Comparison of ENCODE assay signal across 8 cellular contexts in the genomic region with DNA sequence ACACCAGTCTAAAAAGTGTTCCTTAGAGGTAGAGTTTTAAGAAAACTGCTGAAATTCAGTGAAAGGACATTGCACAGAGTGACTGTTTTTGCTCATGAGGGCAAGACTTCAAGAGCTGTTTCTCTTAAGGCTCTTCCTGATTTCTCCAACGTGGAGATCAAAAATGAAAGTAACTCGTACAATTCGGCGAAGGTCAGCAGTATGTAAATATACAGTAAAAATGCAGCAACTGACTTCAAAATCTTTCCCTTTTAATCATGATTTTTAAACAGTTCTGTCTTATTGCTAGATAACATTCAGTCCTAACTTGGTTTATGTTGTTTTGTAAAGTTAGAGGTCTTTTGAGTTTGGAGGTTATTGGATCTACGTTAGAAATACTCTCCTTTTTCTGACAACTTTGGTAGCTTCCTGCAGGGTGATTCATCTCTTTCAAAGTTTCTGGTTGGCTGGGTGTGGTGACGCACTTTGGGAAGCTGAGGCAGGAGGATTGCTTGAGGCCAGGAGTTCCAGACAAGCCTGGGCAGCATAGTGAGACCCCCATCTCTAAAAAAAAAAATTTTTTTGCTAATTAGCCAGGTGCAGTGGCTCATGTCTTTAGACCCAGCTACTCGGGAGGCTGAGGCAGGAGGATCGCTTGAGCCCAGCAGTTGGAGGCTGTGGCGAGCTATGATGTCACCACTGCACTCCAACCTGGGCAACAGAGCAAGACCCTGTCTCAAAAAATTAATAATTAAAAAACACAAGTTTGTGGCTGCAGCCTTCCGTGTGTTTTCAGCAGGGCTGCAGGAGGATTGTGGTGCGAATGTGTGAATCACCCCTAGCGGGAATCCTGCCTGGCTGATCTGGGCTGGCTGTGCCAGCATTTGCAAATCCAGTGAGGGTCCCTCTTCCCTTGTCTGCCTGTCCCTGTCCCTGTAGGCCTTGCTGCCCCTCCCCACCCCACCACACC. TPM values are rescaled to one million over a fixed set of nuclear protein-coding genes. Genes with fewer than 3 reads are reported as not detected.
A peak's percentile ranks its signal among the peaks of the same experiment; 100 is the strongest.
DNase-seq lines count a peak whose midpoint lies in the region; ATAC-seq, FAIRE-seq and TF ChIP-seq lines count a peak whose summit lies in the region.

No MANE protein-coding gene starts in this region.

- TF ChIP-seq POLR2A in endothelial cell of umbilical vein (IDR thresholded peaks at IDR 0.05; ENCODE audit: low read depth, low read length), result peak; percentile 30

- DNase-seq in A673 (ENCODE audit: low spot score) (no peak), endothelial cell of umbilical vein (ENCODE audit: low read depth, low spot score) (peak; percentile 86), neural progenitor cell (ENCODE audit: low spot score) (no peak), frontal cortex (ENCODE audit: low spot score in 2 of 2) (no peak), NCI-H82 (lab: John Stamatoyannopoulos, UW) (no peak)
- no peak for DNase-seq in T-helper 2 cell treated with Interferon-gamma antibody and Interleukin-4, amounts not matched to agents 5 μg/mL and 100 μg/mL, for 36 hours (ENCODE audit: low spot score)
- DNase-seq in stimulated activated CD4-positive, alpha-beta T cell treated with anti-CD3 and anti-CD28 coated beads, Interleukin-4, amount 100 ng/mL, for 1 hour, result no peak

- POLR2A ChIA-PET in A673 (lab: Charles Lee; ENCODE audit: low non-redundant PET), result no interaction called here
- POLR2A ChIA-PET in endothelial cell of umbilical vein (lab: Charles Lee), result interaction anchor here (0.7 to 2.3 kb wide), 5 partner anchors 20 to 114 kb away, joined by 3 to 12 read pairs (median 3); a partner anchor contains a TSS

- peaks cover 34% of the 10 kb centered on the region for H3K79me2 ChIP-seq in endothelial cell of umbilical vein (ENCODE audit: control insufficient read depth, insufficient read depth, low read length)
- peaks cover 22% of the 10 kb centered on the region for H3K79me2 ChIP-seq in neural progenitor cell (ENCODE audit: low read depth)

- dilution Hi-C loops in endothelial cell of umbilical vein (cut with MboI; ENCODE audit: extremely low pct_ligation_motif_present, low sequenced_read_pairs), result no loop called here

- H3K9me1 ChIP-seq in endothelial cell of umbilical vein (replicated peaks; ENCODE audit: control insufficient read depth, extremely low read depth, insufficient read depth, low read length), result no peaks in the 10 kb centered on the region

- intact Hi-C loops in A673 (cut with micrococcal nuclease; ENCODE audit: unreplicated experiment), result loop anchor here (2.0 to 5.0 kb wide), 3 partner anchors 39 to 119 kb away; no protein-coding TSS in a partner anchor
- intact Hi-C loops in endothelial cell of umbilical vein (cut with micrococcal nuclease), result loop anchor here (1.0 to 2.0 kb wide), 4 partner anchors 21 to 62 kb away; a partner anchor contains a TSS

- CTCF ChIA-PET in A673 (lab: Charles Lee), result no interaction called here
- CTCF ChIA-PET in endothelial cell of umbilical vein (lab: Charles Lee), result interaction anchor here (0.8 to 3.7 kb wide), 6 partner anchors 10 to 105 kb away, joined by 3 to 14 read pairs (median 4); a partner anchor contains a TSS

- peaks cover 32% of the 10 kb centered on the region for H3F3A ChIP-seq in neural progenitor cell (ENCODE audit: low read depth)

- H2AFZ ChIP-seq in endothelial cell of umbilical vein (ENCODE audit: low read depth, low read length), result no peak overlapping the region
- no peak overlapping the region for H2AFZ ChIP-seq in neural progenitor cell (replicated peaks)

- H3K4me1 ChIP-seq in A673 (ENCODE audit: insufficient read depth, low read length, poor library complexity, severe bottlenecking) (peaks cover 22% of the 10 kb centered on the region), endothelial cell of umbilical vein (ENCODE audit: control insufficient read depth, extremely low read depth, insufficient read depth, low read length) (peaks cover 49% of the 10 kb centered on the region), neural progenitor cell (peaks cover 20% of the 10 kb centered on the region)

- H3K27ac ChIP-seq in A673 (ENCODE audit: low read depth, low read length, poor library complexity, severe bottlenecking) (peak overlapping the region; percentile 89), endothelial cell of umbilical vein (ENCODE audit: insufficient read depth, low read depth, low read length) (peak overlapping the region; percentile 76), neural progenitor cell (peak overlapping the region; percentile 94)

- peaks cover 40% of the 10 kb centered on the region for H3K4me1 Mint-ChIP-seq in T-helper 2 cell treated with Interferon-gamma antibody and Interleukin-4, amounts not matched to agents 5 μg/mL and 100 μg/mL, for 36 hours (ENCODE audit: low read depth)
- peaks cover 54% of the 10 kb centered on the region for H3K4me1 Mint-ChIP-seq in neural progenitor cell

- H3K4me2 ChIP-seq in endothelial cell of umbilical vein (ENCODE audit: insufficient read depth, low read length), result peak overlapping the region; percentile 92
- H3K4me2 ChIP-seq in neural progenitor cell, result peak overlapping the region; percentile 76

- peak; percentile 36 for ATAC-seq in GM21528 (IDR thresholded peaks at IDR 0.05; ENCODE audit: low FRiP score, unreplicated experiment)

- H3K27ac Mint-ChIP-seq in T-helper 2 cell treated with Interferon-gamma antibody and Interleukin-4, amounts not matched to agents 5 μg/mL and 100 μg/mL, for 36 hours, result peak overlapping the region; percentile 98
- peak overlapping the region; percentile 98 for H3K27ac Mint-ChIP-seq in neural progenitor cell

- H3K36me3 ChIP-seq in A673 (ENCODE audit: insufficient read depth, low read length, poor library complexity, severe bottlenecking) (peaks cover 27% of the 10 kb centered on the region), endothelial cell of umbilical vein (ENCODE audit: control insufficient read depth in 2 of 2, extremely low read depth in 1 of 2, insufficient read depth in 2 of 2, low read length in 2 of 2) (peaks cover 7 to 11% of the 10 kb centered on the region in 2 experiments), neural progenitor cell (no peaks in the 10 kb centered on the region)

- no peaks in the 10 kb centered on the region for H3K27me3 ChIP-seq in A673 (replicated peaks; ENCODE audit: insufficient read depth, low read depth, low read length, poor library complexity)
- H3K27me3 ChIP-seq in endothelial cell of umbilical vein (ENCODE audit: control insufficient read depth in 2 of 2, insufficient read depth in 2 of 2, low read length in 2 of 2), result no peaks in the 10 kb centered on the region
- H3K27me3 ChIP-seq in neural progenitor cell, result no peaks in the 10 kb centered on the region

- peaks cover 40% of the 10 kb centered on the region for H3K36me3 Mint-ChIP-seq in T-helper 2 cell treated with Interferon-gamma antibody and Interleukin-4, amounts not matched to agents 5 μg/mL and 100 μg/mL, for 36 hours (ENCODE audit: low read depth)
- H3K36me3 Mint-ChIP-seq in neural progenitor cell, result peaks cover 25% of the 10 kb centered on the region

- peak; percentile 89 for FAIRE-seq in endothelial cell of umbilical vein (lab: Jason Lieb, UNC)
- no peak for FAIRE-seq in frontal cortex (lab: Jason Lieb, UNC)

- H4K20me1 ChIP-seq in endothelial cell of umbilical vein (replicated peaks; ENCODE audit: control insufficient read depth, extremely low read depth, insufficient read depth, low read length) (no peaks in the 10 kb centered on the region), neural progenitor cell (ENCODE audit: low read depth) (peaks cover 2% of the 10 kb centered on the region)

- no peaks in the 10 kb centered on the region for H3K9me3 Mint-ChIP-seq in T-helper 2 cell treated with Interferon-gamma antibody and Interleukin-4, amounts not matched to agents 5 μg/mL and 100 μg/mL, for 36 hours
- no peaks in the 10 kb centered on the region for H3K9me3 Mint-ChIP-seq in neural progenitor cell

- BruUV-seq in A673 (replicated peaks; lab: Mats Ljungman, UMichigan) (no TSS peak), endothelial cell of umbilical vein (replicated peaks; lab: Mats Ljungman, UMichigan) (TSS peak; percentile 45)

- H3K4me3 Mint-ChIP-seq in T-helper 2 cell treated with Interferon-gamma antibody and Interleukin-4, amounts not matched to agents 5 μg/mL and 100 μg/mL, for 36 hours, result peak overlapping the region; percentile 88
- H3K4me3 Mint-ChIP-seq in neural progenitor cell, result peak overlapping the region; percentile 3

- peak overlapping the region; percentile 86 for H3K9ac ChIP-seq in endothelial cell of umbilical vein (replicated peaks; ENCODE audit: extremely low read depth, insufficient read depth, low read length)
- no peak overlapping the region for H3K9ac ChIP-seq in neural progenitor cell

- H3K9me3 ChIP-seq in A673 (ENCODE audit: low read depth, low read length, poor library complexity, severe bottlenecking) (no peaks in the 10 kb centered on the region), endothelial cell of umbilical vein (replicated peaks; ENCODE audit: control insufficient read depth, insufficient read depth, low read length) (no peaks in the 10 kb centered on the region), neural progenitor cell (ENCODE audit: low read depth) (no peaks in the 10 kb centered on the region)

- TF ChIP-seq CTCF in A673 (conservative IDR thresholded peaks at IDR 0.05; ENCODE audit: low read depth, low read length) (no peak), endothelial cell of umbilical vein (IDR thresholded peaks at IDR 0.05; ENCODE audit: extremely low read depth in 1 of 2, insufficient read depth in 1 of 2, low read depth in 1 of 2, low read length in 2 of 2) (no peak), neural progenitor cell (IDR thresholded peaks at IDR 0.05) (no peak)

- no peaks in the 10 kb centered on the region for H3K27me3 Mint-ChIP-seq in T-helper 2 cell treated with Interferon-gamma antibody and Interleukin-4, amounts not matched to agents 5 μg/mL and 100 μg/mL, for 36 hours (ENCODE audit: low read depth)
- peaks cover 9% of the 10 kb centered on the region for H3K27me3 Mint-ChIP-seq in neural progenitor cell (ENCODE audit: insufficient read depth, low read depth)

- H3K4me3 ChIP-seq in A673 (ENCODE audit: low read depth, low read length, poor library complexity, severe bottlenecking) (no peak overlapping the region), endothelial cell of umbilical vein (replicated peaks in 1 of 3; ENCODE audit: insufficient read depth in 1 of 3, low read depth in 1 of 3, low read length in 3 of 3) (peak overlapping the region; percentile 7 to 57 (median 8)), neural progenitor cell (no peak overlapping the region)

RNA-seq across cellular contexts. Expression of a gene that starts 29.2 kb away (rescaled TPM):
- total RNA-seq in A673 (2021) (31.9 and 35.6 TPM in 2 replicates), endothelial cell of umbilical vein (58.9 and 64.3 TPM in 2 replicates), neural progenitor cell (ENCODE audit: low replicate concordance) (8.3 and 21.8 TPM in 2 replicates), frontal cortex (14.7 TPM)
- polyA plus RNA-seq in endothelial cell of umbilical vein, result 53.7 and 67.3 TPM in 2 replicates
- polyA plus RNA-seq in endothelial cell of umbilical vein (2011; cell fraction: cytosol; rRNA removed), result 15.8 and 26.1 TPM in 2 replicates
- 137 and 170 TPM in 2 replicates for polyA plus RNA-seq in endothelial cell of umbilical vein (2011; cell fraction: nucleus; rRNA removed)
- 21.4 and 21.9 TPM in 2 replicates for polyA plus RNA-seq in endothelial cell of umbilical vein (2012)
- 14.4 and 19.7 TPM in 2 replicates for polyA minus RNA-seq in endothelial cell of umbilical vein
- 23.1 TPM for polyA minus RNA-seq in endothelial cell of umbilical vein (2011; cell fraction: cytosol; rRNA and poly(A)+ RNA removed)
- 47.1 and 90.4 TPM in 2 replicates for polyA minus RNA-seq in endothelial cell of umbilical vein (2011; cell fraction: nucleus; rRNA and poly(A)+ RNA removed)

Comparison
In these comparisons a context has a peak if more than half of its experiments do, and no peak if none do; other contexts are left out.
1. H3K4me3 ChIP-seq: peak in endothelial cell of umbilical vein (3 of 3); none in A673 (single experiment) and neural progenitor cell (single experiment).
2. Peak in every context shown above with its lines, with median percentiles within 50 percentile points of each other: H3K27ac ChIP-seq.